ENCODE assay signal across 20 cellular contexts in genomic region chr11:29217901-29218300, GRCh38.
"Had no signal": no experiment of that assay in that cellular context is flagged by ENCODE, and none has a peak within 500 bp of the region (broad histone marks: within the 10 kb centered on the region; RNA-seq: fewer than 3 reads in every experiment).

No MANE protein-coding gene starts in this region.

- H3K36me3 ChIP-seq: colonic mucosa, esophagus muscularis mucosa, neutrophil, pancreas, right lobe of liver, thoracic aorta, tibial nerve, upper lobe of left lung had no signal

- ATAC-seq: left lobe of liver; natural killer cell treated with Interleukin-12 subunit alpha and Interleukin-12 subunit beta and Interleukin-15 and Interleukin-18, amount 100 ng/mL, for 72 hours; pancreas; right lobe of liver; stimulated activated memory B cell treated with anti-CD40 and anti-IgM and Interleukin-4, amounts not matched to agents 10 μg/mL and 1 μg/mL and 100 μg/mL, for 72 hours; stimulated activated naive CD8-positive, alpha-beta T cell treated with anti-CD3 and anti-CD28 coated beads, Interleukin-15, Interleukin-2, amounts not matched to agents 100 U/mL and 50 U/mL, for 24 hours had no signal

- H3K27me3 ChIP-seq: colonic mucosa, esophagus muscularis mucosa, neutrophil, pancreas, right lobe of liver, tibial nerve, upper lobe of left lung had no signal

- H3K4me3 ChIP-seq: colonic mucosa, esophagus muscularis mucosa, lung, pancreas, right lobe of liver, thoracic aorta, tibial nerve, upper lobe of left lung had no signal

- DNase-seq: colonic mucosa; effector CD8-positive, alpha-beta T cell; endodermal cell; hypothalamus; immature natural killer cell; naive B cell; pancreas; right lobe of liver; stimulated activated CD4-positive, alpha-beta T cell treated with anti-CD3 and anti-CD28 coated beads, Interleukin-4, amount 100 ng/mL, for 4 hours; stimulated activated naive CD8-positive, alpha-beta T cell treated with anti-CD3 and anti-CD28 coated beads, Interleukin-15, Interleukin-2, amounts not matched to agents 100 U/mL and 50 U/mL, for 24 hours; substantia nigra; upper lobe of left lung had no signal

- H3K27ac ChIP-seq: colonic mucosa, esophagus muscularis mucosa, neutrophil, pancreas, right lobe of liver, thoracic aorta, tibial nerve, upper lobe of left lung had no signal

- H3K4me1 ChIP-seq: colonic mucosa, esophagus muscularis mucosa, pancreas, right lobe of liver, tibial nerve, upper lobe of left lung had no signal

- H3K9me3 ChIP-seq: colonic mucosa, pancreas, right lobe of liver had no signal
